29 cellular contexts compared by ENCODE assay signal in genomic region chrX:97704474-97704873, GRCh38.
"Had no signal": no experiment of that assay in that cellular context is flagged by ENCODE, and none has a peak within 500 bp of the region (broad histone marks: within the 10 kb centered on the region; RNA-seq: fewer than 3 reads in every experiment).

No MANE protein-coding gene starts in this region.

- H3K9me3 ChIP-seq: MG63, SJSA1, SK-N-SH had no signal

- H3K36me3 ChIP-seq: MG63, SJSA1 had no signal

- H3K9ac ChIP-seq: SK-N-SH had no signal

- H3K27me3 ChIP-seq: MG63, SJSA1 had no signal

- H3K4me1 ChIP-seq: SJSA1 had no signal

- DNase-seq: Kasumi-1; KG1; MG63; NCI-H1048; NCI-H1092 treated with DMSO at 0.1 percent for 48 hours; NCI-H1436; NCI-H1694; NCI-H187; NCI-H1930; NCI-H2081 treated with DMSO at 0.1 percent for 48 hours; NCI-H2107; NCI-H2171; NCI-H345; NCI-H446; NCI-H510A treated with DMSO at 0.1 percent for 48 hours; NCI-H524 treated with DMSO at 0.1 percent for 48 hours; NCI-H526 treated with DMSO at 0.1 percent for 48 hours; NCI-H774; NK-92 treated with Interleukin-12 subunit alpha and Interleukin-12 subunit beta, amount 100 ng/mL, for 24 hours; OCI-M1; PC-3; Right ventricle myocardium superior; RPMI8226; SHP77 treated with DMSO at 0.1 percent for 48 hours; SK-N-SH; SW 1271 had no signal

- H3K4me2 ChIP-seq: SK-N-SH had no signal

- H3K4me3 ChIP-seq: K562, MG63, SJSA1 had no signal

- ATAC-seq: K562, PC-3 had no signal

- H3K27ac ChIP-seq: SJSA1 had no signal

- FAIRE-seq: K562, RCC 7860 had no signal
